Comparison of ENCODE assay signal across 11 cellular contexts in the genomic region with DNA sequence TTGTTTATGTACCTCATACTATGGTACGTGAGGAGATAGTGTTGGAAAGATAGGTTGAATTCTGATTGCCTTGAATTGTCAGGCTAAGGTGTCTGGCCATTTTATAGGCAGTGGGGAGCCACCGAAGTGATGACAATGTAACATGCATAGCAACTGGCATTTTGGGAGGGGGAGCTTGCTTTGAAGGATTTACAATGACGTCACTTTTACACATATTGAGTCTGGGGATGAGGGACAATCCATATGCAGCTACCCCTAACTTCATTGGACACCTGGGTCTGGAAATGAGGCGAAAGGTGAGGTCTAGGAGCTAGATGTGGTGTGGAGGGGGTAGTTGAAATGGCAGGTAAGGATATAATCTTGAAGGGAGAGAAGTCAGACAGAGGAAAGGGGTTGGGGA. TPM values are rescaled to one million over a fixed set of nuclear protein-coding genes. Genes with fewer than 3 reads are reported as not detected.
"Had no signal": no experiment of that assay in that cellular context is flagged by ENCODE, and none has a peak within 500 bp of the region (broad histone marks: within the 10 kb centered on the region; RNA-seq: fewer than 3 reads in every experiment).

No MANE protein-coding gene starts in this region.

- H3K36me3 ChIP-seq: HAP-1 had no signal

- FAIRE-seq: H1, H54 had no signal

- H3K4me3 ChIP-seq: GM23248, GM23338, HAP-1 had no signal

- H3K27ac ChIP-seq: GM23248 had no signal

- H3K4me3 Mint-ChIP-seq: GM23338, H9, HFFc6 had no signal

- H2AFZ ChIP-seq: GM23248, GM23338 had no signal

- H3K9ac ChIP-seq: GM23248 had no signal

- DNase-seq: GM23248, GOT3, H7, H9, HCEC 1CT, HFFc6 had no signal

- ATAC-seq: GM23338, HCT116 had no signal

- H3K9me3 ChIP-seq: HAP-1 had no signal

- H3K27ac Mint-ChIP-seq: GM23338, H9, HFFc6 had no signal

- H3K4me1 ChIP-seq: HAP-1 had no signal

- H3K4me2 ChIP-seq: GM23338 had no signal

- H3K9me3 Mint-ChIP-seq: GM23338, H9, HFFc6 had no signal

RNA-seq across cellular contexts. Expression of a gene that starts 7.7 kb away (rescaled TPM):
- total RNA-seq: GM23248, HFFc6 had no signal
- polyA plus RNA-seq: GM23248 had no signal
